ENCODE assay signal across 8 cellular contexts in the genomic region with DNA sequence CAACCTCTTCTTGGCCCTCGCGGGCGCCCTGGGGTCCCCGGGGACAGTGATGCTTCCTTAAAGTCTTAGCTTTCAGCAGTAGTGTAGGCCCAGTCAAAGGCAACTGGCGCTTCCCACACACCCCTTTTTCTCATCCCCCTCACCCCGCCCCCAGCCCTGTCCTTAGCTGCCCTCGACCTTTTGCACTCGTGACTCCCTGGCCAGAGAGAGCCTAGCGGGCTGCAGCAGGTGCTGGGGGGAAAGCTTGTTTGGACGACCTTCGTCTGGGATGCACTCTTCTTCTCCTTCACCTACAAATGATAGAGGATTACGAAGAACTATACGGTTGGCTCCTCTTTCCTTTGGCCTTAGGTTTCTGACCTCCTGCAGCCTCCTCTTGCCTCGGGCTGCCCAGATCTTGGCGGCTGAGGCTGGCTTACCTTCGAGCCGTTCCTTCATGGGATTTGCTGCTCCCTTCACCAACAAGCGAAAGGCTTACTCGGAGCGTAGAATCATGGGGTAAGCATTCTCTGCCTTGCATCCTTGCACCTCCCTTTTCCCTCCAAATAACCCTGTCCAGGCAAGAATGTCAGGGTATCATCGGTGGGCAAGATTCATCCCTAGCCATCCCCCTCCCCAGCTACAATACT. TPM values are rescaled to one million over a fixed set of nuclear protein-coding genes. Genes with fewer than 3 reads are reported as not detected.
A peak's percentile ranks its signal among the peaks of the same experiment; 100 is the strongest.
DNase-seq lines count a peak whose midpoint lies in the region; ATAC-seq and TF ChIP-seq lines count a peak whose summit lies in the region.

No MANE protein-coding gene starts in this region.

- intact Hi-C loops in spleen (cut with DNase I; ENCODE audit: low total_unique reads) = no loop called here

- POLR2A ChIA-PET in activated naive CD8-positive, alpha-beta T cell treated with anti-CD3 and anti-CD28 coated beads, Interleukin-2, amount 10 ng/mL, durations not matched to agents 7 days and 5 days (lab: Charles Lee) = interaction anchor here (0.8 to 1.8 kb wide), 14 partner anchors 9 to 181 kb away, joined by 3 to 16 read pairs (median 4); a partner anchor contains a TSS

- H3K9me3 ChIP-seq in iPS-18a (ENCODE audit: control insufficient read depth, low read depth, low read length) (no peaks in the 10 kb centered on the region), spleen (no peaks in the 10 kb centered on the region)

- H3K27me3 ChIP-seq in iPS-18a (ENCODE audit: control insufficient read depth, insufficient read depth, low read length) (no peaks in the 10 kb centered on the region), spleen (replicated peaks in 1 of 7) (no peaks in the 10 kb centered on the region)

- WGBS in spleen, 5 donors = 32 to 47% (median 35%) methylated on average over 16 to 21 of the region's 21 CpGs

- H3K4me1 ChIP-seq in iPS-18a (ENCODE audit: control insufficient read depth, low read depth, low read length) (peaks cover 3% of the 10 kb centered on the region), spleen (peaks cover 9 to 27% (median 20%) of the 10 kb centered on the region in 6 donors)

- H3K9ac ChIP-seq in iPS-18a (ENCODE audit: low read length) = peak overlapping the region; percentile 71

- no peak for TF ChIP-seq CTCF in spleen (IDR thresholded peaks at IDR 0.05 in 8 of 11, conservative IDR thresholded peaks at IDR 0.05 in 3 of 11)

- H3K36me3 ChIP-seq in iPS-18a (ENCODE audit: control insufficient read depth, low read depth, low read length) (peaks cover 23% of the 10 kb centered on the region), spleen (peaks cover 0 to 39% (median 19%) of the 10 kb centered on the region in 6 donors)

- H3K4me3 ChIP-seq in iPS-18a (ENCODE audit: low read length) (peak overlapping the region; percentile 83), spleen (peak overlapping the region; percentile 49 to 76 (median 72))

- H3K4me1 Mint-ChIP-seq in activated naive CD8-positive, alpha-beta T cell treated with anti-CD3 and anti-CD28 coated beads, Interleukin-2, amount 10 ng/mL, durations not matched to agents 7 days and 5 days = peaks cover 16% of the 10 kb centered on the region

- H3K4me3 Mint-ChIP-seq in activated naive CD8-positive, alpha-beta T cell treated with anti-CD3 and anti-CD28 coated beads, Interleukin-2, amount 10 ng/mL, durations not matched to agents 7 days and 5 days = peak overlapping the region; percentile 95

- peaks cover 2% of the 10 kb centered on the region for H3K36me3 Mint-ChIP-seq in activated naive CD8-positive, alpha-beta T cell treated with anti-CD3 and anti-CD28 coated beads, Interleukin-2, amount 10 ng/mL, durations not matched to agents 7 days and 5 days

- H3K27ac ChIP-seq in iPS-18a (ENCODE audit: low read length) (no peak overlapping the region), spleen (peak overlapping the region; percentile 67 to 97 (median 94))

- no peak for DNase-seq in activated naive CD8-positive, alpha-beta T cell treated with anti-CD3 and anti-CD28 coated beads, Interleukin-2, amount 10 ng/mL, durations not matched to agents 7 days and 5 days
- DNase-seq in spleen = no peak
- no peak for DNase-seq in activated gamma-delta T cell treated with Interleukin-2 at 50 U/mL for 16 hours
- no peak for DNase-seq in NCI-H1436 (lab: John Stamatoyannopoulos, UW)
- DNase-seq in UCSD-AML1 (lab: John Stamatoyannopoulos, UW; ENCODE audit: unreplicated experiment) = no peak

- TF ChIP-seq POLR2A in spleen (IDR thresholded peaks at IDR 0.05) = no peak

- no peaks in the 10 kb centered on the region for H3K27me3 Mint-ChIP-seq in activated naive CD8-positive, alpha-beta T cell treated with anti-CD3 and anti-CD28 coated beads, Interleukin-2, amount 10 ng/mL, durations not matched to agents 7 days and 5 days

- ATAC-seq in GM19025 (IDR thresholded peaks at IDR 0.05; ENCODE audit: low read depth, unreplicated experiment) (peak; percentile 17), HG03159 (IDR thresholded peaks at IDR 0.05; ENCODE audit: unreplicated experiment) (peak; percentile 11)
- no peak for ATAC-seq in activated naive CD8-positive, alpha-beta T cell treated with anti-CD3 and anti-CD28 coated beads, Interleukin-2, amount 10 ng/mL, durations not matched to agents 7 days and 5 days (ENCODE audit: low read depth)

- no peaks in the 10 kb centered on the region for H3K9me3 Mint-ChIP-seq in activated naive CD8-positive, alpha-beta T cell treated with anti-CD3 and anti-CD28 coated beads, Interleukin-2, amount 10 ng/mL, durations not matched to agents 7 days and 5 days

- peak overlapping the region; percentile 4 for H3K27ac Mint-ChIP-seq in activated naive CD8-positive, alpha-beta T cell treated with anti-CD3 and anti-CD28 coated beads, Interleukin-2, amount 10 ng/mL, durations not matched to agents 7 days and 5 days

RNA-seq across cellular contexts. Expression of a gene that starts 0.8 kb away (rescaled TPM):
- 10 to 100 TPM; 23.3 to 26.0 TPM for total RNA-seq in activated naive CD8-positive, alpha-beta T cell treated with anti-CD3 and anti-CD28 coated beads, Interleukin-2, amount 10 ng/mL, durations not matched to agents 7 days and 5 days
- total RNA-seq in spleen = 10 to 100 TPM; 13.9 to 37.3 (median 19.6) TPM
- 10 to 100 TPM; 18.7 to 32.7 (median 21.9) TPM for polyA plus RNA-seq in spleen

RNA-seq across cellular contexts. Expression of a gene that starts 9.4 kb away (rescaled TPM):
- 10 to 100 TPM; 45.3 to 49.4 TPM for total RNA-seq in activated naive CD8-positive, alpha-beta T cell treated with anti-CD3 and anti-CD28 coated beads, Interleukin-2, amount 10 ng/mL, durations not matched to agents 7 days and 5 days
- total RNA-seq in spleen = 10 to 100 TPM; 16.6 to 35.2 (median 27.5) TPM
- polyA plus RNA-seq in spleen = 1 to 10 TPM; 2.2 to 9.5 (median 2.8) TPM

RNA-seq across cellular contexts. Expression of a gene that starts 32.6 kb away (rescaled TPM):
- total RNA-seq in activated naive CD8-positive, alpha-beta T cell treated with anti-CD3 and anti-CD28 coated beads, Interleukin-2, amount 10 ng/mL, durations not matched to agents 7 days and 5 days = 100 to 1,000 TPM; 165 to 176 TPM
- 100 to 1,000 TPM; 115 to 141 (median 132) TPM for total RNA-seq in spleen
- 10 to 100 TPM; 35.6 to 45.8 (median 36.6) TPM for polyA plus RNA-seq in spleen

RNA-seq across cellular contexts. Expression of a gene that starts 37.7 kb away (rescaled TPM):
- 1 to 10 TPM in 1 of 2 experiments, not detected in 1; 1.4 TPM for total RNA-seq in activated naive CD8-positive, alpha-beta T cell treated with anti-CD3 and anti-CD28 coated beads, Interleukin-2, amount 10 ng/mL, durations not matched to agents 7 days and 5 days
- total RNA-seq in spleen = 1 to 10 TPM in 1 of 7 donors, under 1 TPM in 2, not detected in 4; 0.44 to 1.3 (median 0.92) TPM
- polyA plus RNA-seq in spleen = under 1 TPM; 0.18 to 0.63 (median 0.22) TPM

RNA-seq across cellular contexts. Expression of a gene that starts 43.4 kb away (rescaled TPM):
- total RNA-seq in activated naive CD8-positive, alpha-beta T cell treated with anti-CD3 and anti-CD28 coated beads, Interleukin-2, amount 10 ng/mL, durations not matched to agents 7 days and 5 days = 10 to 100 TPM; 43.4 to 47.1 TPM
- 10 to 100 TPM; 13.4 to 21.3 (median 18.4) TPM for total RNA-seq in spleen
- polyA plus RNA-seq in spleen = 10 to 100 TPM; 19.7 to 24.6 (median 23.1) TPM
